In genomic region chr2:238274152-238274865, GRCh38 we compare ENCODE assay signal across 17 cellular contexts. TPM values are rescaled to one million over a fixed set of nuclear protein-coding genes. Genes with fewer than 3 reads are reported as not detected.
DNase-seq lines count a peak whose midpoint lies in the region; ATAC-seq and TF ChIP-seq lines count a peak whose summit lies in the region.
"Had no signal": no experiment of that assay in that cellular context is flagged by ENCODE, and none has a peak within 500 bp of the region (broad histone marks: within the 10 kb centered on the region; RNA-seq: fewer than 3 reads in every experiment).

No MANE protein-coding gene starts in this region.

- H3K27me3 ChIP-seq in heart right ventricle (no peaks in the 10 kb centered on the region), esophagus squamous epithelium (no peaks in the 10 kb centered on the region)

- peaks cover 20% of the 10 kb centered on the region for H3K36me3 Mint-ChIP-seq in type B pancreatic cell

- H3K4me1 ChIP-seq in heart right ventricle (peaks cover 0 to 14% (median 4%) of the 10 kb centered on the region in 9 donors), esophagus squamous epithelium (peaks cover 0 to 9% (median 0%) of the 10 kb centered on the region in 3 donors), mucosa of descending colon (ENCODE audit: low read depth) (peaks cover 17% of the 10 kb centered on the region)
- H3K4me1 ChIP-seq: A549 had no signal

- no peaks in the 10 kb centered on the region for H3K9me3 Mint-ChIP-seq in type B pancreatic cell
- H3K9me3 Mint-ChIP-seq: IgD-negative memory B cell had no signal

- H3K36me3 ChIP-seq in heart right ventricle (peaks cover 0 to 85% (median 64%) of the 10 kb centered on the region in 9 donors), esophagus squamous epithelium (peaks cover 10 to 91% (median 37%) of the 10 kb centered on the region in 3 donors), mucosa of descending colon (ENCODE audit: low read depth) (peaks cover 9% of the 10 kb centered on the region)

- H3K4me3 ChIP-seq in heart right ventricle (no peak overlapping the region), esophagus squamous epithelium (no peak overlapping the region), mucosa of descending colon (no peak overlapping the region)
- H3K4me3 ChIP-seq: A549, GM23248 had no signal

- TF ChIP-seq CTCF in heart right ventricle (IDR thresholded peaks at IDR 0.05) (no peak), esophagus squamous epithelium (IDR thresholded peaks at IDR 0.05) (no peak), mucosa of descending colon (IDR thresholded peaks at IDR 0.05) (no peak), type B pancreatic cell (conservative IDR thresholded peaks at IDR 0.05) (no peak)

- WGBS in heart right ventricle, 2 donors: 95 to 97% methylated on average over 20 of the region's 20 CpGs
- WGBS in esophagus squamous epithelium, 2 donors: 93 to 96% methylated on average over 9 to 11 of the region's 20 CpGs

- ATAC-seq in left cardiac atrium (no peak), heart right ventricle (no peak), mucosa of descending colon (peak; percentile 83), GM21360 (IDR thresholded peaks at IDR 0.05; ENCODE audit: unreplicated experiment) (no peak)
- ATAC-seq: A549, HCT116 had no signal

- peak overlapping the region; percentile 59 for H3K27ac Mint-ChIP-seq in type B pancreatic cell
- H3K27ac Mint-ChIP-seq: IgD-negative memory B cell had no signal

- intact Hi-C loops in left cardiac atrium (cut with DNase I) (no loop called here), heart right ventricle (cut with DNase I) (no loop called here), esophagus squamous epithelium (cut with DNase I) (no loop called here), mucosa of descending colon (cut with DNase I, micrococcal nuclease) (no loop called here)

- no peaks in the 10 kb centered on the region for H3K9me3 ChIP-seq in heart right ventricle
- H3K9me3 ChIP-seq in esophagus squamous epithelium: no peaks in the 10 kb centered on the region
- H3K9me3 ChIP-seq in mucosa of descending colon: no peaks in the 10 kb centered on the region
- H3K9me3 ChIP-seq: A549 had no signal

- TF ChIP-seq POLR2A in esophagus squamous epithelium (IDR thresholded peaks at IDR 0.05): no peak

- DNase-seq in left cardiac atrium (peak; percentile 13), heart right ventricle (no peak), esophagus squamous epithelium (lab: John Stamatoyannopoulos, UW) (no peak), mucosa of descending colon (peak; percentile 59 to 62 (median 61)), type B pancreatic cell (ENCODE audit: extremely low spot score, unreplicated experiment) (no peak), AG08396 (ENCODE audit: low spot score) (no peak), RKO (ENCODE audit: low spot score) (no peak)
- DNase-seq: DMS79 treated with DMSO at 0.1 percent for 48 hours, GM23248, NCI-H1417 treated with DMSO at 0.1 percent for 48 hours, NCI-H2029, NCI-H2171 treated with DMSO at 0.1 percent for 48 hours, NCI-H510A had no signal

- H3K27ac ChIP-seq in heart right ventricle: peak overlapping the region in 1 of 10 donors; percentile 49
- peak overlapping the region in 3 of 4 donors; percentile 14 to 60 (median 39) for H3K27ac ChIP-seq in esophagus squamous epithelium
- H3K27ac ChIP-seq: A549, GM23248 had no signal

- no peaks in the 10 kb centered on the region for H3K27me3 Mint-ChIP-seq in type B pancreatic cell
- H3K27me3 Mint-ChIP-seq: IgD-negative memory B cell had no signal

- H3K4me3 Mint-ChIP-seq in type B pancreatic cell: no peak overlapping the region
- H3K4me3 Mint-ChIP-seq: IgD-negative memory B cell had no signal

- peaks cover 21% of the 10 kb centered on the region for H3K4me1 Mint-ChIP-seq in type B pancreatic cell (ENCODE audit: unreplicated experiment)

RNA-seq across cellular contexts. Expression of gene PER2, which starts 14.1 kb away (rescaled TPM):
- 1 to 10 TPM; 6.4 to 8.1 TPM for total RNA-seq in left cardiac atrium
- total RNA-seq in heart right ventricle: 10 to 100 TPM in 3 of 10 donors, 1 to 10 TPM in 7; 3.1 to 19.0 (median 8.0) TPM
- polyA plus RNA-seq in heart right ventricle: 1 to 10 TPM; 1.4 to 4.5 TPM
- 10 to 100 TPM in 2 of 4 donors, 1 to 10 TPM in 2; 6.2 to 28.0 (median 12.0) TPM for total RNA-seq in esophagus squamous epithelium
- 10 to 100 TPM; 22.6 to 26.8 (median 22.6) TPM for total RNA-seq in mucosa of descending colon
- total RNA-seq in type B pancreatic cell (ENCODE audit: low replicate concordance): 14.0 and 15.5 TPM in 2 replicates

RNA-seq across cellular contexts. Expression of gene HES6, which starts 34.5 kb away (rescaled TPM):
- total RNA-seq in left cardiac atrium: 1 to 10 TPM; 3.8 to 4.3 TPM
- total RNA-seq in heart right ventricle: 1 to 10 TPM; 1.1 to 3.9 (median 1.9) TPM
- 1 to 10 TPM; 3.9 to 6.9 TPM for polyA plus RNA-seq in heart right ventricle
- total RNA-seq in esophagus squamous epithelium: 1 to 10 TPM; 3.1 to 5.1 (median 4.2) TPM
- total RNA-seq in mucosa of descending colon: 10 to 100 TPM; 21.9 to 63.5 (median 25.7) TPM
- total RNA-seq in type B pancreatic cell (ENCODE audit: low replicate concordance): 12.0 and 24.4 TPM in 2 replicates

RNA-seq across cellular contexts. Expression of gene TRAF3IP1, which starts 46.0 kb away (rescaled TPM):
- 10 to 100 TPM; 12.1 to 14.2 TPM for total RNA-seq in left cardiac atrium
- 10 to 100 TPM in 6 of 10 donors, 1 to 10 TPM in 4; 8.3 to 20.4 (median 12.5) TPM for total RNA-seq in heart right ventricle
- 1 to 10 TPM; 4.0 to 6.2 TPM for polyA plus RNA-seq in heart right ventricle
- 10 to 100 TPM in 1 of 4 donors, 1 to 10 TPM in 3; 5.4 to 13.5 (median 9.8) TPM for total RNA-seq in esophagus squamous epithelium
- total RNA-seq in mucosa of descending colon: 10 to 100 TPM; 13.3 to 37.5 (median 16.3) TPM
- 20.9 and 21.0 TPM in 2 replicates for total RNA-seq in type B pancreatic cell (ENCODE audit: low replicate concordance)

Comparison
In these comparisons a context has a peak if more than half of its experiments do, and no peak if none do; other contexts are left out.
1. DNase-seq: peak in left cardiac atrium (single experiment) and mucosa of descending colon (3 of 3); none in heart right ventricle (0 of 2), esophagus squamous epithelium (single experiment), type B pancreatic cell (single experiment), AG08396 (single experiment) and RKO (single experiment).